Comparison of ENCODE assay signal across 1 cellular context in the genomic region with DNA sequence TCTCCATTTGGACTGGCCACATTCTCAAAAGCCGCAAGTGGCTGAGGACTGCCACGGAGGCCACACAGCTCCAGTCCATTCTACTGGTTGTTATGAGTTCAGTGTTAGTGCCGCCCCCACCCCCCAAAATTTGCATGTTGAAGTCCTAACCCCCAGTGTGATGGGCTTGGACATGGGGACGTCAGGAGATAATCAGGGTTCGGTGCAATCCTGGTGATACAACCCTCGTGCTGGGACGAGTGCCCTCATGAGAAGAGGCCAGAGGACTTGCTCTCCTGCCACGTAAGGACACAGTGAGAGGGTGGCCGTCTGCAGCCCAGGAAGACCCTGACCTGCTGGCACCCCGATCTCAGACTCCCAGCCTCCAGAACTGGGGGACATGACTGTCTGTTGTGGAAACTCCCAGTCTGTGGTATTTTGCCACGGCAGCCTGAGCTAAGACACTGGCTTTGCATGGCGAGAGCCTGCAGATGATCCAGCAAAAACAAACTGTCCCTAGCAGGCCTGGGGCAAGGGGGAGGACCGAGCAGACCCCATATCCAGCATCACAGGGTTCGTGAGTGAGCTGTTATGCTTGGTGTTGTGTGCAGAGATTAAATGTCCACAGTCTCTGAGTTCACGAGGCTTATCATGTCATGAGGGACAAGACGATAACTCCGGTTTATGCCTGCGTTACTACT.
A peak's percentile ranks its signal among the peaks of the same experiment; 100 is the strongest.
TF ChIP-seq lines count a peak whose summit lies in the region.

No MANE protein-coding gene starts in this region.

TF ChIP-seq in SK-N-SH, 30 proteins besides CTCF, POLR2A, EP300 and RAD21:
- TF ChIP-seq, protein P1, sequence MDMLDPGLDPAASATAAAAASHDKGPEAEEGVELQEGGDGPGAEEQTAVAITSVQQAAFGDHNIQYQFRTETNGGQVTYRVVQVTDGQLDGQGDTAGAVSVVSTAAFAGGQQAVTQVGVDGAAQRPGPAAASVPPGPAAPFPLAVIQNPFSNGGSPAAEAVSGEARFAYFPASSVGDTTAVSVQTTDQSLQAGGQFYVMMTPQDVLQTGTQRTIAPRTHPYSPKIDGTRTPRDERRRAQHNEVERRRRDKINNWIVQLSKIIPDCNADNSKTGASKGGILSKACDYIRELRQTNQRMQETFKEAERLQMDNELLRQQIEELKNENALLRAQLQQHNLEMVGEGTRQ (IDR thresholded peaks at IDR 0.05; ENCODE audit: borderline replicate concordance, low read depth, low read length), result no peak
- TF ChIP-seq FOXM1 (IDR thresholded peaks at IDR 0.05; ENCODE audit: low read depth) (no peak), GATA2 (CRISPR knock-in tag; IDR thresholded peaks at IDR 0.05) (peak; percentile 37; the same call in 1 of the 2 replicates)
- TF ChIP-seq, protein P2, sequence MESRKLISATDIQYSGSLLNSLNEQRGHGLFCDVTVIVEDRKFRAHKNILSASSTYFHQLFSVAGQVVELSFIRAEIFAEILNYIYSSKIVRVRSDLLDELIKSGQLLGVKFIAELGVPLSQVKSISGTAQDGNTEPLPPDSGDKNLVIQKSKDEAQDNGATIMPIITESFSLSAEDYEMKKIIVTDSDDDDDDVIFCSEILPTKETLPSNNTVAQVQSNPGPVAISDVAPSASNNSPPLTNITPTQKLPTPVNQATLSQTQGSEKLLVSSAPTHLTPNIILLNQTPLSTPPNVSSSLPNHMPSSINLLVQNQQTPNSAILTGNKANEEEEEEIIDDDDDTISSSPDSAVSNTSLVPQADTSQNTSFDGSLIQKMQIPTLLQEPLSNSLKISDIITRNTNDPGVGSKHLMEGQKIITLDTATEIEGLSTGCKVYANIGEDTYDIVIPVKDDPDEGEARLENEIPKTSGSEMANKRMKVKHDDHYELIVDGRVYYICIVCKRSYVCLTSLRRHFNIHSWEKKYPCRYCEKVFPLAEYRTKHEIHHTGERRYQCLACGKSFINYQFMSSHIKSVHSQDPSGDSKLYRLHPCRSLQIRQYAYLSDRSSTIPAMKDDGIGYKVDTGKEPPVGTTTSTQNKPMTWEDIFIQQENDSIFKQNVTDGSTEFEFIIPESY (IDR thresholded peaks at IDR 0.05; ENCODE audit: borderline replicate concordance, low read depth), result no peak
TF ChIP-seq in SK-N-SH: peak in this region for 1.
